Comparison of ENCODE assay signal across 8 cellular contexts in the genomic region with DNA sequence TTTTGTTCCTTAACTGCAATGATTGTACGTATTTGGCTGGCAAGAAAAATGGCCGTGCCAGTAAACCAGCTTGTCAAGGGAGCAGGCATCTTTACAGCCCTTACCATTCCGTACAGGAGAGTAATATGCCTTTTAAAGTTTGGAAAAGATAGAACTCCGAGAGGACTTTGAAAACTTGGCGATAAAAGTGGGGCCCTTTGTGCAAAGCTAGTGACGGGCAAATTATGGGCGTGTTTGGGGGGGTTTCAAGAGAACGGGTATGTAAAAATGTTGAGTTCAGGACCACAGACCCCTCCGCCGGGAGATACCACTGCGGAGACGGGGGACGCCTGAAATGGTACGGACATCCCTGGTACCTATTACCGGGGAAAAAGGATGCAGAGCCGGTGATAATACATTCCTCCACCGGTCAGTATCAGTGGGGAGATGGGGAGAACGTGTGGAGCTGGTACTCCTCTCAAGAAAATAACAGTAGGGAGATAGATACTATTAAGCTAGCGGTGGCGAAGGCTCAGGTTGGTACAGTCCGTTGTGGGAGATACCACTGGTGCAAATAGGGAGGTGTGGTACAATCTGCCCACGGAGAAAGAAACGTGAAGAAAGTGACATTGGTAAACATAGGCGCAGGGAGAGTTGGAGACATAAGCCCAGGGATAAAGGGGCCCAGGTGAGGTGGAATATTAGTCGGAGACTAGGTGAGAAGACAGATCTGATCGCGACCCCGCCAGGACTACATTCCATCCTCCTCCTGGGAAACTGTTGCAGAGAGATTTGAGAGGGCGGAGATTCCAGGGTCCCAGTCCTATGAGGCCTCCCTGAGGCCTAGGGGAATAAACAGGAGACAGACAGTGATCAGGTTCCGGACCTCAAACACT. TPM values are rescaled to one million over a fixed set of nuclear protein-coding genes. Genes with fewer than 3 reads are reported as not detected.
DNase-seq lines count a peak whose midpoint lies in the region; FAIRE-seq and TF ChIP-seq lines count a peak whose summit lies in the region.

No MANE protein-coding gene starts in this region.

- H3K4me3 ChIP-seq in fibroblast of villous mesenchyme (ENCODE audit: low read depth, low read length), result peak overlapping the region; percentile 68

- H3K27ac Mint-ChIP-seq in nephron, result peak overlapping the region; percentile 100

- H3K27me3 Mint-ChIP-seq in nephron (ENCODE audit: low read depth), result no peaks in the 10 kb centered on the region

- FAIRE-seq in GM19239 (lab: Jason Lieb, UNC), result peak; percentile 99

- H3K4me3 Mint-ChIP-seq in nephron, result peak overlapping the region; percentile 89 to 96 (median 91)

- H3K9me3 Mint-ChIP-seq in nephron, result no peaks in the 10 kb centered on the region

- TF ChIP-seq CTCF in fibroblast of villous mesenchyme (IDR thresholded peaks at IDR 0.05; ENCODE audit: insufficient read depth, low read depth, low read length), result no peak
- no peak for TF ChIP-seq CTCF in nephron (IDR thresholded peaks at IDR 0.05; ENCODE audit: unreplicated experiment in 3 of 3)

- peaks cover 6% of the 10 kb centered on the region for H3K4me1 Mint-ChIP-seq in nephron

- in situ Hi-C loops in ACHN (cut with HindIII; ENCODE audit: low pct_ligation_motif_present, low pct_unique_long_range_greater_than_20kb, low sequenced_read_pairs), result no loop called here

- DNase-seq in ACHN (peak; percentile 63), GM19239 (ENCODE audit: insufficient read length, low spot score) (peak; percentile 20), LHCN-M2 (ENCODE audit: low read depth) (peak; percentile 82), RPMI7951 (ENCODE audit: low read depth) (peak; percentile 88), activated gamma-delta T cell treated with Interleukin-2 at 50 U/mL for 16 hours (peak; percentile 72), fibroblast of villous mesenchyme (ENCODE audit: low read depth) (peak; percentile 86)
- DNase-seq in stimulated activated naive CD4-positive, alpha-beta T cell treated with Interleukin-2 at 50 U/mL for 16 hours (lab: John Stamatoyannopoulos, UW), result peak; percentile 73

- no peaks in the 10 kb centered on the region for H3K36me3 Mint-ChIP-seq in nephron (ENCODE audit: low read depth)

RNA-seq across cellular contexts. Expression of gene SPACA5, which starts 14.5 kb away (rescaled TPM):
- total RNA-seq in LHCN-M2 (2014; rRNA removed) (not detected in 2 replicates), fibroblast of villous mesenchyme (not detected in 2 replicates)
- not detected for polyA plus RNA-seq in LHCN-M2 (2012)
- total RNA-seq in RPMI7951 (2014; rRNA removed; shearing (Covaris generic)), result 0.78 TPM in 1 of 2 replicates, not detected in the other

RNA-seq across cellular contexts. Expression of gene ZNF182, which starts 17.5 kb away (rescaled TPM):
- total RNA-seq in LHCN-M2 (2014; rRNA removed) (2.7 and 3.8 TPM in 2 replicates), fibroblast of villous mesenchyme (3.2 and 4.3 TPM in 2 replicates)
- 1.2 TPM for polyA plus RNA-seq in LHCN-M2 (2012)
- total RNA-seq in RPMI7951 (2014; rRNA removed; shearing (Covaris generic)), result 4.7 and 5.2 TPM in 2 replicates

RNA-seq across cellular contexts. Expression of gene ZNF630, which starts 50.2 kb away (rescaled TPM):
- total RNA-seq in LHCN-M2 (2014; rRNA removed), result 2.2 and 3.0 TPM in 2 replicates
- polyA plus RNA-seq in LHCN-M2 (2012), result 1.1 TPM
- total RNA-seq in RPMI7951 (2014; rRNA removed; shearing (Covaris generic)), result 3.5 and 3.7 TPM in 2 replicates
- total RNA-seq in fibroblast of villous mesenchyme, result 0.32 and 3.0 TPM in 2 replicates

Comparison
In these comparisons a context has a peak if more than half of its experiments do, and no peak if none do; other contexts are left out.
1. Peak in every context shown above with its lines: DNase-seq and H3K4me3 ChIP-seq.
2. DNase-seq: peak in every context shown above with its lines; median percentile 88 in RPMI7951; 86 in fibroblast of villous mesenchyme; 82 in LHCN-M2; 73 in stimulated activated naive CD4-positive, alpha-beta T cell treated with Interleukin-2 at 50 U/mL for 16 hours; 72 in activated gamma-delta T cell treated with Interleukin-2 at 50 U/mL for 16 hours; 63 in ACHN; 20 in GM19239.